1 cellular context compared by ENCODE assay signal in genomic region chr13:100088648-100089601, GRCh38.
A peak's percentile ranks its signal among the peaks of the same experiment; 100 is the strongest.
TF ChIP-seq lines count a peak whose summit lies in the region.

PCCA (plus strand) TSS chr13:100089093; CDS start chr13:100089121, 28 bp downstream.

TF ChIP-seq in K562, 482 proteins besides CTCF, POLR2A, EP300 and RAD21 (continued from another document and continues in another):
- TF ChIP-seq PKNOX1 (IDR thresholded peaks at IDR 0.05) = no peak
- TF ChIP-seq ARID1B (IDR thresholded peaks at IDR 0.05) = no peak
- TF ChIP-seq HMGXB4 (CRISPR knock-in tag; IDR thresholded peaks at IDR 0.05) = no peak
- no peak for TF ChIP-seq ZNF239 (CRISPR knock-in tag; IDR thresholded peaks at IDR 0.05)
- no peak for TF ChIP-seq ZNF696 (CRISPR knock-in tag; conservative IDR thresholded peaks at IDR 0.05)
- no peak for TF ChIP-seq MXI1 (IDR thresholded peaks at IDR 0.05; ENCODE audit: low read depth, low read length)
- no peak for TF ChIP-seq JUNB (CRISPR knock-in tag; conservative IDR thresholded peaks at IDR 0.05)
- TF ChIP-seq ZNF586 (CRISPR knock-in tag; conservative IDR thresholded peaks at IDR 0.05) = no peak
- TF ChIP-seq ZFP91 (CRISPR knock-in tag; IDR thresholded peaks at IDR 0.05) = no peak
- no peak for TF ChIP-seq BRF1 (IDR thresholded peaks at IDR 0.05; ENCODE audit: borderline replicate concordance, extremely low read depth, insufficient read length)
- TF ChIP-seq EZH2 (IDR thresholded peaks at IDR 0.05; ENCODE audit: borderline replicate concordance, low read depth, low read length) = no peak
- TF ChIP-seq HDGF (IDR thresholded peaks at IDR 0.05) = no peak
- TF ChIP-seq SRSF1 (IDR thresholded peaks at IDR 0.05; ENCODE audit: low read depth, low read length) = no peak
- no peak for TF ChIP-seq POLR2AphosphoS2 (IDR thresholded peaks at IDR 0.05; ENCODE audit: low read length)
- peak; percentile 54 for TF ChIP-seq TBP (optimal IDR thresholded peaks at IDR 0.05; ENCODE audit: low read depth, low read length)
- TF ChIP-seq ZBTB49 (CRISPR knock-in tag; IDR thresholded peaks at IDR 0.05; ENCODE audit: borderline replicate concordance) = no peak
- TF ChIP-seq SIN3A (IDR thresholded peaks at IDR 0.05; ENCODE audit: borderline replicate concordance in 2 of 2, control insufficient read depth in 1 of 2, low read depth in 2 of 2, low read length in 2 of 2) = peak in 1 of 2 experiments; percentile 42; a peak in 1 of 4 replicates
- no peak for TF ChIP-seq PRPF4 (IDR thresholded peaks at IDR 0.05; ENCODE audit: insufficient read depth, low read depth, low read length, poor library complexity, severe bottlenecking)
- peak; percentile 45; the same call in 1 of the 2 replicates for TF ChIP-seq KLF16 (IDR thresholded peaks at IDR 0.05)
- TF ChIP-seq RB1 (IDR thresholded peaks at IDR 0.05; ENCODE audit: low read depth) = 0 out of 2 replicates have a peak, but pooled peaks have one; percentile 35
- no peak for TF ChIP-seq SMARCC2 (IDR thresholded peaks at IDR 0.05; ENCODE audit: low read depth)
- no peak for TF ChIP-seq GATA2 (CRISPR knock-in tag; IDR thresholded peaks at IDR 0.05)
- TF ChIP-seq TFE3 (CRISPR knock-in tag; IDR thresholded peaks at IDR 0.05) = no peak
- no peak for TF ChIP-seq CBFA2T2 (conservative IDR thresholded peaks at IDR 0.05)
- TF ChIP-seq EGR1 (conservative IDR thresholded peaks at IDR 0.05) = peak; percentile 85
- no peak for TF ChIP-seq STAT5B (CRISPR knock-in tag; IDR thresholded peaks at IDR 0.05)
- no peak for TF ChIP-seq ZNF140 (CRISPR knock-in tag; IDR thresholded peaks at IDR 0.05)
- no peak for TF ChIP-seq NFATC3 (IDR thresholded peaks at IDR 0.05)
- no peak for TF ChIP-seq CREB5 (CRISPR knock-in tag; IDR thresholded peaks at IDR 0.05)
- TF ChIP-seq SNIP1 (IDR thresholded peaks at IDR 0.05; ENCODE audit: low read depth) = no peak
- no peak; the same call in 1 of the 2 replicates for TF ChIP-seq ZNF511 (CRISPR knock-in tag; IDR thresholded peaks at IDR 0.05)
- no peak for TF ChIP-seq GATAD2A (IDR thresholded peaks at IDR 0.05)
- peak; percentile 40; the same call in 1 of the 2 replicates for TF ChIP-seq SP1 (CRISPR knock-in tag; IDR thresholded peaks at IDR 0.05)
- TF ChIP-seq ZNF121 (CRISPR knock-in tag; conservative IDR thresholded peaks at IDR 0.05) = no peak
- peak; percentile 40; the same call in 1 of the 2 replicates for TF ChIP-seq ZBTB40 (IDR thresholded peaks at IDR 0.05)
- no peak for TF ChIP-seq ZBTB40 (CRISPR knock-in tag; IDR thresholded peaks at IDR 0.05)
- no peak for TF ChIP-seq SRSF3 (IDR thresholded peaks at IDR 0.05; ENCODE audit: insufficient read depth, low read length)
- no peak for TF ChIP-seq MTA2 (IDR thresholded peaks at IDR 0.05; ENCODE audit: low read depth)
- no peak for TF ChIP-seq ZBTB34 (CRISPR knock-in tag; IDR thresholded peaks at IDR 0.05)
- no peak for TF ChIP-seq BRD4 (IDR thresholded peaks at IDR 0.05)
- TF ChIP-seq ZNF354B (CRISPR knock-in tag; IDR thresholded peaks at IDR 0.05) = no peak
